Comparison of ENCODE assay signal across 8 cellular contexts in genomic region chr3:195209836-195210551, GRCh38.
DNase-seq lines count a peak whose midpoint lies in the region; ATAC-seq and TF ChIP-seq lines count a peak whose summit lies in the region.

No MANE protein-coding gene starts in this region.

- in situ Hi-C loops in gastrocnemius medialis (cut with MboI; ENCODE audit: low sequenced_read_pairs in 4 of 4) = no loop called here

- intact Hi-C loops in ascending aorta (cut with DNase I) (loop anchor here (2.0 kb wide), 1 partner anchor 59 kb away; no protein-coding TSS in a partner anchor), gastrocnemius medialis (cut with DNase I; ENCODE audit: low total_unique reads) (no loop called here)

- H3K4me3 ChIP-seq in ascending aorta (peak overlapping the region in 1 of 2 donors; percentile 21), gastrocnemius medialis (peak overlapping the region; percentile 13 to 32 (median 18))

- DNase-seq in DMS79 treated with DMSO at 0.1 percent for 48 hours (lab: John Stamatoyannopoulos, UW) (peak; percentile 53), ascending aorta (ENCODE audit: low spot score in 2 of 2) (no peak), hepatic stellate cell (ENCODE audit: low spot score) (peak; percentile 45), gastrocnemius medialis (peak; percentile 67 to 76), foreskin keratinocyte (no peak), NCI-H345 (lab: John Stamatoyannopoulos, UW) (no peak), NK-92 (lab: John Stamatoyannopoulos, UW; ENCODE audit: unreplicated experiment) (no peak)

- H3K27me3 ChIP-seq in ascending aorta = no peaks in the 10 kb centered on the region
- no peaks in the 10 kb centered on the region for H3K27me3 ChIP-seq in gastrocnemius medialis
- no peaks in the 10 kb centered on the region for H3K27me3 ChIP-seq in foreskin keratinocyte

- no peaks in the 10 kb centered on the region for H3K9me3 ChIP-seq in ascending aorta
- H3K9me3 ChIP-seq in gastrocnemius medialis = no peaks in the 10 kb centered on the region

- H3K27ac ChIP-seq in ascending aorta = peak overlapping the region; percentile 87
- H3K27ac ChIP-seq in gastrocnemius medialis = peak overlapping the region; percentile 74 to 82 (median 80)
- H3K27ac ChIP-seq in foreskin keratinocyte = no peak overlapping the region

- TF ChIP-seq POLR2A in gastrocnemius medialis (IDR thresholded peaks at IDR 0.05) = no peak

- no peak for TF ChIP-seq CTCF in ascending aorta (IDR thresholded peaks at IDR 0.05)
- no peak for TF ChIP-seq CTCF in gastrocnemius medialis (IDR thresholded peaks at IDR 0.05 in 4 of 5, conservative IDR thresholded peaks at IDR 0.05 in 1 of 5)
- no peak for TF ChIP-seq CTCF in foreskin keratinocyte (conservative IDR thresholded peaks at IDR 0.05)

- H3K4me1 ChIP-seq in ascending aorta (peaks cover 10 to 25% of the 10 kb centered on the region in 2 donors), gastrocnemius medialis (peaks cover 22 to 32% of the 10 kb centered on the region in 2 donors), foreskin keratinocyte (no peaks in the 10 kb centered on the region)

- ATAC-seq in gastrocnemius medialis (peak; percentile 85 to 89), foreskin keratinocyte (no peak), HG02885 (IDR thresholded peaks at IDR 0.05; ENCODE audit: poor library complexity, unreplicated experiment) (no peak)

- H3K36me3 ChIP-seq in ascending aorta = no peaks in the 10 kb centered on the region
- no peaks in the 10 kb centered on the region for H3K36me3 ChIP-seq in gastrocnemius medialis

Comparison
In these comparisons a context has a peak if more than half of its experiments do, and no peak if none do; other contexts are left out.
1. DNase-seq: peak in DMS79 treated with DMSO at 0.1 percent for 48 hours (single experiment), hepatic stellate cell (single experiment) and gastrocnemius medialis (2 of 2); none in ascending aorta (0 of 2), foreskin keratinocyte (0 of 2), NCI-H345 (single experiment) and NK-92 (single experiment).
2. ATAC-seq: peak in gastrocnemius medialis (2 of 2); none in foreskin keratinocyte (single experiment) and HG02885 (single experiment).